18 cellular contexts compared by ENCODE assay signal in the genomic region with DNA sequence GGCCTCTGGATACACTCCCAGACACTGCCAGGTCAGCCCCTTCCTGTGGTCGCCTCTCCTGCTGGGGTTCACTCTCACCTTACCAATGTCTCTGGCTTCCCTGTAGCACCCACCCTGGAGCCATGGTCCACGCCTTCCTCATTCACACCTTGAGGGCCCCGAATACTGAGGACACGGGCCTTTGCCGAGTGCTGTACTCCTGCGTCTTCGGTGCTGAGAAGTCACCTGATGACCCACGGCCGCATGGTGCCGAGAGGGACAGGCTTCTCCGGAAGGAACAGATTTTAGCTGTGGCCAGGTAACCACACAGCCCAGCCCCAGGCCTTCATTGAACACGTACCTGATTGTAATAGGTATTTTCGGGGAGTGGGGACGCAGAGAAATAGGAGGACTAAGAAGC. TPM values are rescaled to one million over a fixed set of nuclear protein-coding genes. Genes with fewer than 3 reads are reported as not detected.
DNase-seq lines count a peak whose midpoint lies in the region; ATAC-seq, FAIRE-seq and TF ChIP-seq lines count a peak whose summit lies in the region.
"Had no signal": no experiment of that assay in that cellular context is flagged by ENCODE, and none has a peak within 500 bp of the region (broad histone marks: within the 10 kb centered on the region; RNA-seq: fewer than 3 reads in every experiment).

No MANE protein-coding gene starts in this region.

- POLR2A ChIA-PET in MCF 10A (lab: Yijun Ruan, JAX) = interaction anchor here (0.7 to 4.1 kb wide), 11 partner anchors 12 to 188 kb away, joined by 3 to 64 read pairs (median 15); a partner anchor contains a TSS
- POLR2A ChIA-PET in WTC11 (lab: Charles Lee) = interaction anchor here (0.6 kb wide), 1 partner anchor 22 kb away, joined by 3 read pairs; no protein-coding TSS in a partner anchor

- H3K4me1 ChIP-seq in breast epithelium = peaks cover 0 to 4% of the 10 kb centered on the region in 2 donors
- H3K4me1 ChIP-seq in kidney (ENCODE audit: control insufficient read depth in 1 of 2, insufficient read depth in 1 of 2, low read depth in 1 of 2, low read length in 2 of 2) = peaks cover 8 to 14% of the 10 kb centered on the region in 2 donors

- H3K4me1 Mint-ChIP-seq in MCF 10A (ENCODE audit: insufficient read depth, unreplicated experiment) (peaks cover 19% of the 10 kb centered on the region), WTC11 (peaks cover 15% of the 10 kb centered on the region)
- peaks cover 34% of the 10 kb centered on the region for H3K4me1 Mint-ChIP-seq in stimulated activated naive CD8-positive, alpha-beta T cell treated with anti-CD3 and anti-CD28 coated beads, Interleukin-15, amount 100 ng/mL, for 72 hours

- TF ChIP-seq CTCF in MCF 10A (IDR thresholded peaks at IDR 0.05; ENCODE audit: unreplicated experiment) = no peak
- no peak for TF ChIP-seq CTCF in breast epithelium (IDR thresholded peaks at IDR 0.05)
- no peak for TF ChIP-seq CTCF in WTC11 (IDR thresholded peaks at IDR 0.05)
- TF ChIP-seq CTCF in kidney (IDR thresholded peaks at IDR 0.05; ENCODE audit: borderline replicate concordance, extremely low read depth, insufficient read depth) = no peak

- H3K27ac Mint-ChIP-seq in MCF 10A (ENCODE audit: low read depth, unreplicated experiment) (peak overlapping the region; percentile 96), WTC11 (peak overlapping the region; percentile 71; the same call in 1 of the 2 replicates)
- peak overlapping the region in 1 of 2 donors; percentile 96 for H3K27ac Mint-ChIP-seq in stimulated activated naive CD8-positive, alpha-beta T cell treated with anti-CD3 and anti-CD28 coated beads, Interleukin-15, amount 100 ng/mL, for 72 hours

- H3K9ac ChIP-seq in kidney (ENCODE audit: low read length in 2 of 2) = no peak overlapping the region

- intact Hi-C loops in MCF 10A (cut with micrococcal nuclease) = loop anchor here (2.0 kb wide), 2 partner anchors 25 to 33 kb away; a partner anchor contains a TSS
- intact Hi-C loops in breast epithelium (cut with DNase I; ENCODE audit: low total_unique reads) = loop anchor here (2.0 kb wide), 1 partner anchor 37 kb away; no protein-coding TSS in a partner anchor
- intact Hi-C loops in kidney (cut with DNase I) = no loop called here

- H3K36me3 Mint-ChIP-seq in MCF 10A (ENCODE audit: insufficient read depth, unreplicated experiment) (peaks cover 27% of the 10 kb centered on the region), WTC11 (no peaks in the 10 kb centered on the region)

- no TSS peak for BruUV-seq in MCF 10A (replicated peaks; lab: Mats Ljungman, UMichigan)

- CTCF ChIA-PET in MCF 10A (lab: Yijun Ruan, JAX) = interaction anchor here (1.0 to 10.7 kb wide), 8 partner anchors 17 to 169 kb away, joined by 3 to 231 read pairs (median 10); a partner anchor contains a TSS
- CTCF ChIA-PET in WTC11 (lab: Charles Lee) = interaction anchor here (1.6 to 4.0 kb wide), 2 partner anchors 44 to 53 kb away, joined by 4 to 35 read pairs; a partner anchor contains a TSS

- no peak for FAIRE-seq in kidney (lab: Jason Lieb, UNC)
- FAIRE-seq: bronchial epithelial cell, frontal cortex, GM12892 had no signal

- H3K27me3 Mint-ChIP-seq in MCF 10A (ENCODE audit: insufficient read depth, unreplicated experiment) (no peaks in the 10 kb centered on the region), WTC11 (ENCODE audit: low read depth) (no peaks in the 10 kb centered on the region)
- H3K27me3 Mint-ChIP-seq in stimulated activated naive CD8-positive, alpha-beta T cell treated with anti-CD3 and anti-CD28 coated beads, Interleukin-15, amount 100 ng/mL, for 72 hours = no peaks in the 10 kb centered on the region

- DNase-seq in MCF 10A (ENCODE audit: unreplicated experiment) = no peak
- DNase-seq in breast epithelium (ENCODE audit: low spot score in 2 of 2) = no peak
- no peak for DNase-seq in WTC11 (ENCODE audit: low spot score)
- peak; percentile 65 for DNase-seq in kidney
- no peak for DNase-seq in stimulated activated naive CD8-positive, alpha-beta T cell treated with anti-CD3 and anti-CD28 coated beads, Interleukin-15, amount 100 ng/mL, for 72 hours
- no peak for DNase-seq in GDM1 (lab: John Stamatoyannopoulos, UW)
- DNase-seq in activated effector memory CD4-positive, alpha-beta T cell treated with Interleukin-2 at 50 U/mL for 16 hours = no peak
- DNase-seq: BE2C; KG1; NCI-H1694 treated with DMSO at 0.1 percent for 48 hours; NCI-H524; stimulated activated CD4-positive, alpha-beta T cell treated with anti-CD3 and anti-CD28 coated beads, Interleukin-2, amount 100 ng/mL, for 48 hours; stimulated activated naive CD4-positive, alpha-beta T cell had no signal

- TF ChIP-seq POLR2A in breast epithelium (IDR thresholded peaks at IDR 0.05) = no peak

- ATAC-seq in WTC11 = no peak
- no peak for ATAC-seq in stimulated activated naive CD8-positive, alpha-beta T cell treated with anti-CD3 and anti-CD28 coated beads, Interleukin-15, amount 100 ng/mL, for 72 hours
- ATAC-seq in GM21526 (IDR thresholded peaks at IDR 0.05; ENCODE audit: low FRiP score, unreplicated experiment) = no peak

- H3K27ac ChIP-seq in breast epithelium (peak overlapping the region in 1 of 2 donors; percentile 98), kidney (ENCODE audit: low read depth in 2 of 2, low read length in 2 of 2) (no peak overlapping the region)

- H3K4me3 Mint-ChIP-seq in MCF 10A (ENCODE audit: unreplicated experiment) (peak overlapping the region; percentile 93), WTC11 (peak overlapping the region; percentile 78)
- peak overlapping the region; percentile 83 to 92 for H3K4me3 Mint-ChIP-seq in stimulated activated naive CD8-positive, alpha-beta T cell treated with anti-CD3 and anti-CD28 coated beads, Interleukin-15, amount 100 ng/mL, for 72 hours

- H3K27me3 ChIP-seq in breast epithelium = no peaks in the 10 kb centered on the region
- H3K27me3 ChIP-seq: BE2C had no signal

- H3K9me3 Mint-ChIP-seq in MCF 10A (ENCODE audit: unreplicated experiment) (no peaks in the 10 kb centered on the region), WTC11 (no peaks in the 10 kb centered on the region)
- H3K9me3 Mint-ChIP-seq in stimulated activated naive CD8-positive, alpha-beta T cell treated with anti-CD3 and anti-CD28 coated beads, Interleukin-15, amount 100 ng/mL, for 72 hours = no peaks in the 10 kb centered on the region

- H3K9me3 ChIP-seq in breast epithelium (no peaks in the 10 kb centered on the region), kidney (ENCODE audit: control insufficient read depth in 1 of 2, low read length in 2 of 2) (no peaks in the 10 kb centered on the region)
- H3K9me3 ChIP-seq: BE2C had no signal

- H3K4me3 ChIP-seq in breast epithelium (no peak overlapping the region), kidney (ENCODE audit: low read length in 2 of 2) (no peak overlapping the region)

- peaks cover 7% of the 10 kb centered on the region for H3K36me3 ChIP-seq in breast epithelium
- H3K36me3 ChIP-seq in kidney (ENCODE audit: control insufficient read depth in 1 of 2, insufficient read depth in 2 of 2, low read length in 2 of 2) = peaks cover 15 to 20% of the 10 kb centered on the region in 2 donors

TF ChIP-seq in WTC11, 78 proteins besides CTCF, POLR2A, EP300 and RAD21 (continues in another document):
- TF ChIP-seq RELA (CRISPR knock-in tag; IDR thresholded peaks at IDR 0.05; ENCODE audit: borderline replicate concordance) (no peak), ZNF138 (CRISPR knock-in tag; conservative IDR thresholded peaks at IDR 0.05) (no peak), NFATC4 (CRISPR knock-in tag; IDR thresholded peaks at IDR 0.05) (no peak), JAZF1 (CRISPR knock-in tag; IDR thresholded peaks at IDR 0.05) (no peak), ATF1 (CRISPR knock-in tag; IDR thresholded peaks at IDR 0.05) (no peak), RORB (CRISPR knock-in tag; IDR thresholded peaks at IDR 0.05) (no peak), SMAD4 (CRISPR knock-in tag; IDR thresholded peaks at IDR 0.05) (no peak)
- TF ChIP-seq, protein P1, sequence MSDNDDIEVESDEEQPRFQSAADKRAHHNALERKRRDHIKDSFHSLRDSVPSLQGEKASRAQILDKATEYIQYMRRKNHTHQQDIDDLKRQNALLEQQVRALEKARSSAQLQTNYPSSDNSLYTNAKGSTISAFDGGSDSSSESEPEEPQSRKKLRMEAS (CRISPR knock-in tag; IDR thresholded peaks at IDR 0.05) = no peak
- TF ChIP-seq, protein P2, sequence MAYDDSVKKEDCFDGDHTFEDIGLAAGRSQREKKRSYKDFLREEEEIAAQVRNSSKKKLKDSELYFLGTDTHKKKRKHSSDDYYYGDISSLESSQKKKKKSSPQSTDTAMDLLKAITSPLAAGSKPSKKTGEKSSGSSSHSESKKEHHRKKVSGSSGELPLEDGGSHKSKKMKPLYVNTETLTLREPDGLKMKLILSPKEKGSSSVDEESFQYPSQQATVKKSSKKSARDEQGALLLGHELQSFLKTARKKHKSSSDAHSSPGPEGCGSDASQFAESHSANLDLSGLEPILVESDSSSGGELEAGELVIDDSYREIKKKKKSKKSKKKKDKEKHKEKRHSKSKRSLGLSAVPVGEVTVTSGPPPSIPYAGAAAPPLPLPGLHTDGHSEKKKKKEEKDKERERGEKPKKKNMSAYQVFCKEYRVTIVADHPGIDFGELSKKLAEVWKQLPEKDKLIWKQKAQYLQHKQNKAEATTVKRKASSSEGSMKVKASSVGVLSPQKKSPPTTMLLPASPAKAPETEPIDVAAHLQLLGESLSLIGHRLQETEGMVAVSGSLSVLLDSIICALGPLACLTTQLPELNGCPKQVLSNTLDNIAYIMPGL (CRISPR knock-in tag; IDR thresholded peaks at IDR 0.05) = no peak

RNA-seq across cellular contexts. Expression of a gene that starts 1.6 kb away (rescaled TPM):
- total RNA-seq in MCF 10A (2022) = 15.8 and 19.2 TPM in 2 replicates
- total RNA-seq in breast epithelium = 10 to 100 TPM; 11.1 to 13.8 (median 11.8) TPM
- 2.8 to 4.1 TPM (median 3.1 TPM) in 3 replicates for total RNA-seq in WTC11 (2021)
- 19.5 TPM for total RNA-seq in kidney
- polyA plus RNA-seq in kidney (ENCODE audit: insufficient read depth, low read depth, low replicate concordance) = 16.0 TPM

RNA-seq across cellular contexts. Expression of a gene that starts 24.6 kb away (rescaled TPM):
- total RNA-seq in MCF 10A (2022) (31.7 and 39.7 TPM in 2 replicates), breast epithelium (10 to 100 TPM; 23.3 to 32.3 (median 24.6) TPM), WTC11 (2021) (23.4 to 26.0 TPM (median 24.4 TPM) in 3 replicates), kidney (46.8 TPM)
- 10.0 TPM for polyA plus RNA-seq in kidney (ENCODE audit: insufficient read depth, low read depth, low replicate concordance)

RNA-seq across cellular contexts. Expression of a gene that starts 25.9 kb away (rescaled TPM):
- total RNA-seq in MCF 10A (2022) = 134 and 137 TPM in 2 replicates
- total RNA-seq in breast epithelium = 10 to 100 TPM; 18.1 to 25.0 (median 22.0) TPM
- total RNA-seq in WTC11 (2021) = 35.2 to 37.5 TPM (median 37.4 TPM) in 3 replicates
- total RNA-seq in kidney = 40.3 TPM
- polyA plus RNA-seq in kidney (ENCODE audit: insufficient read depth, low read depth, low replicate concordance) = 24.1 TPM

RNA-seq across cellular contexts. Expression of a gene that starts 35.5 kb away (rescaled TPM):
- total RNA-seq in MCF 10A (2022) (51.5 and 54.8 TPM in 2 replicates), breast epithelium (10 to 100 TPM; 55.5 to 69.8 (median 68.2) TPM), WTC11 (2021) (55.3 to 58.7 TPM (median 57.6 TPM) in 3 replicates), kidney (99.8 TPM)
- 56.2 TPM for polyA plus RNA-seq in kidney (ENCODE audit: insufficient read depth, low read depth, low replicate concordance)

RNA-seq across cellular contexts. Expression of a gene that starts 40.7 kb away (rescaled TPM):
- total RNA-seq in MCF 10A (2022) = 0.32 TPM in 1 of 2 replicates, not detected in the other
- total RNA-seq in breast epithelium = under 1 TPM in 2 of 3 donors, not detected in 1; 0.33 to 0.88 TPM
- 0.41 to 0.72 TPM (median 0.64 TPM) in 3 replicates for total RNA-seq in WTC11 (2021)
- total RNA-seq in kidney = 3.4 TPM
- polyA plus RNA-seq in kidney (ENCODE audit: insufficient read depth, low read depth, low replicate concordance) = 3.8 TPM
- total RNA-seq: mononuclear cell had no signal
